9 cellular contexts compared by ENCODE assay signal in the genomic region with DNA sequence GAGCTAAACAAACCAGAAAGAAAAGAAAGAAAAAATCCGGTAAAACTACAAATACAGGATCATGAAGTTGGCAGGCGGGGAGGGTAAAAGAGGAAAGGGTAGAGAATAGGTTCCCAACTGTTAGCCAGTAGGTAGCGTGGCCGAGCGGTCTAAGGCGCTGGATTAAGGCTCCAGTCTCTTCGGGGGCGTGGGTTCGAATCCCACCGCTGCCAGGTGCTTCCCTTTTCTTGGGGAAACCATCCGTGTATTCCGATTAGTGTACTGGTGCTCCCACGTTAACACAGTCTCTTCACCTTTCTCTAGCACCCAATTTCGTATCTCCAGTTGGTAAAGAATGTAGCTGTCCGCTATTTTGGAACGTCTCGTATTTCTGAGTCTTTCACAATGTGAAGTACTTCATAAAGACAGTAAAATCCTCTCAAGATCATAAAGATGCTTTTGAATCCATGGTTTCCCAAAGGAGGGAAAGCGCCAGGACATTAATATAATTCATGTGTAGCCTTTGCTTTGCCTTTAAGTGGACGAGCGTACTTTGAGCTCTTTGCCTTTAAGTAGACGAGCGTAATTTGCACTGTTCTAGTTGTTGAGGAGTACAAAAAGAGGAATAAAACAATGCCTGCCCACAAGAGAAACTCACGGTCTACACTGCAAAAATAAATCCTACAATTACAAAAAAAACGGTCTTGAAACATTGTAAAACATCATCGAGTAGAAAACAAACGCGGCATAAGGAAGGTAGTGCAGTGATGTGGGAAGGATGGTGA. TPM values are rescaled to one million over a fixed set of nuclear protein-coding genes. Genes with fewer than 3 reads are reported as not detected.
DNase-seq lines count a peak whose midpoint lies in the region; ATAC-seq and TF ChIP-seq lines count a peak whose summit lies in the region.
"Had no signal": no experiment of that assay in that cellular context is flagged by ENCODE, and none has a peak within 500 bp of the region (broad histone marks: within the 10 kb centered on the region; RNA-seq: fewer than 3 reads in every experiment).

No MANE protein-coding gene starts in this region.

- no peaks in the 10 kb centered on the region for H3K36me3 Mint-ChIP-seq in activated T-helper 17 cell treated with anti-CD3 and anti-CD28 coated beads, Interleukin-2, amount 50 U/mL, for 72 hours (ENCODE audit: low read depth)
- no peaks in the 10 kb centered on the region for H3K36me3 Mint-ChIP-seq in natural killer cell
- H3K36me3 Mint-ChIP-seq: activated naive CD8-positive, alpha-beta T cell had no signal

- H3K27me3 Mint-ChIP-seq in activated T-helper 17 cell treated with anti-CD3 and anti-CD28 coated beads, Interleukin-2, amount 50 U/mL, for 72 hours: no peaks in the 10 kb centered on the region
- no peaks in the 10 kb centered on the region for H3K27me3 Mint-ChIP-seq in natural killer cell (ENCODE audit: low read depth in 2 of 2)
- H3K27me3 Mint-ChIP-seq: activated naive CD8-positive, alpha-beta T cell had no signal

- peak overlapping the region; percentile 91 for H3K4me3 ChIP-seq in fibroblast of the aortic adventitia (ENCODE audit: low read depth, low read length)

- H3K27ac Mint-ChIP-seq in activated T-helper 17 cell treated with anti-CD3 and anti-CD28 coated beads, Interleukin-2, amount 50 U/mL, for 72 hours: no peak overlapping the region
- no peak overlapping the region for H3K27ac Mint-ChIP-seq in natural killer cell
- H3K27ac Mint-ChIP-seq: activated naive CD8-positive, alpha-beta T cell had no signal

- intact Hi-C loops in natural killer cell (cut with micrococcal nuclease): loop anchor here (5.0 kb wide), 1 partner anchor 268 kb away; the partner anchor contains the start of gene PARP2

- H3K4me3 Mint-ChIP-seq in activated T-helper 17 cell treated with anti-CD3 and anti-CD28 coated beads, Interleukin-2, amount 50 U/mL, for 72 hours: no peak overlapping the region
- no peak overlapping the region for H3K4me3 Mint-ChIP-seq in natural killer cell
- H3K4me3 Mint-ChIP-seq: activated naive CD8-positive, alpha-beta T cell had no signal

- peaks cover 14% of the 10 kb centered on the region for H3K4me1 Mint-ChIP-seq in activated T-helper 17 cell treated with anti-CD3 and anti-CD28 coated beads, Interleukin-2, amount 50 U/mL, for 72 hours
- no peaks in the 10 kb centered on the region for H3K4me1 Mint-ChIP-seq in natural killer cell

- ATAC-seq in activated T-helper 17 cell treated with anti-CD3 and anti-CD28 coated beads, Interleukin-2, amount 50 U/mL, for 72 hours (replicated peaks): peak; percentile 36
- peak; percentile 16 to 41 (median 20) for ATAC-seq in natural killer cell
- ATAC-seq in GM19455 (IDR thresholded peaks at IDR 0.05; ENCODE audit: unreplicated experiment): no peak

- H3K9me3 Mint-ChIP-seq in activated T-helper 17 cell treated with anti-CD3 and anti-CD28 coated beads, Interleukin-2, amount 50 U/mL, for 72 hours: no peaks in the 10 kb centered on the region
- no peaks in the 10 kb centered on the region for H3K9me3 Mint-ChIP-seq in natural killer cell

- peak; percentile 90 for DNase-seq in Daoy (ENCODE audit: low read depth)
- DNase-seq in KG1 (lab: John Stamatoyannopoulos, UW): peak; percentile 86
- peak; percentile 74 for DNase-seq in RPMI7951 (ENCODE audit: low read depth)
- peak; percentile 87 for DNase-seq in fibroblast of the aortic adventitia (ENCODE audit: low read depth)
- DNase-seq in natural killer cell: peak; percentile 68
- peak; percentile 53 to 85 (median 65) for DNase-seq in stimulated activated naive CD4-positive, alpha-beta T cell (lab: John Stamatoyannopoulos, UW)

- no peak for TF ChIP-seq CTCF in fibroblast of the aortic adventitia (IDR thresholded peaks at IDR 0.05; ENCODE audit: insufficient read depth, low read length)
- TF ChIP-seq CTCF in natural killer cell (IDR thresholded peaks at IDR 0.05): no peak

RNA-seq across cellular contexts. Expression of gene RNASE12, which starts 19.0 kb away (rescaled TPM):
- not detected in 2 replicates for total RNA-seq in Daoy (2014; rRNA removed; shearing (Covaris generic))
- not detected in 2 replicates for total RNA-seq in RPMI7951 (2014; rRNA removed; shearing (Covaris generic))
- not detected for total RNA-seq in activated T-helper 17 cell treated with anti-CD3 and anti-CD28 coated beads, Interleukin-2, amount 50 U/mL, for 72 hours
- total RNA-seq in fibroblast of the aortic adventitia (ENCODE audit: low replicate concordance) (not detected in 2 replicates), natural killer cell (not detected)

RNA-seq across cellular contexts. Expression of gene RNASE11, which starts 22.4 kb away (rescaled TPM):
- 0.17 TPM in 1 of 2 replicates, not detected in the other for total RNA-seq in Daoy (2014; rRNA removed; shearing (Covaris generic))
- not detected in 2 replicates for total RNA-seq in RPMI7951 (2014; rRNA removed; shearing (Covaris generic))
- not detected for total RNA-seq in activated T-helper 17 cell treated with anti-CD3 and anti-CD28 coated beads, Interleukin-2, amount 50 U/mL, for 72 hours
- total RNA-seq in fibroblast of the aortic adventitia (ENCODE audit: low replicate concordance) (not detected in 2 replicates), natural killer cell (not detected)

RNA-seq across cellular contexts. Expression of gene OR6S1, which starts 31.3 kb away (rescaled TPM):
- not detected in 2 replicates for total RNA-seq in Daoy (2014; rRNA removed; shearing (Covaris generic))
- total RNA-seq in RPMI7951 (2014; rRNA removed; shearing (Covaris generic)): not detected in 2 replicates
- not detected for total RNA-seq in activated T-helper 17 cell treated with anti-CD3 and anti-CD28 coated beads, Interleukin-2, amount 50 U/mL, for 72 hours
- total RNA-seq in fibroblast of the aortic adventitia (ENCODE audit: low replicate concordance) (not detected in 2 replicates), natural killer cell (not detected)

RNA-seq across cellular contexts. Expression of gene RNASE9, which starts 49.3 kb away (rescaled TPM):
- not detected in 2 replicates for total RNA-seq in Daoy (2014; rRNA removed; shearing (Covaris generic))
- not detected in 2 replicates for total RNA-seq in RPMI7951 (2014; rRNA removed; shearing (Covaris generic))
- total RNA-seq in activated T-helper 17 cell treated with anti-CD3 and anti-CD28 coated beads, Interleukin-2, amount 50 U/mL, for 72 hours: not detected
- total RNA-seq in fibroblast of the aortic adventitia (ENCODE audit: low replicate concordance): not detected in 2 replicates
- total RNA-seq in natural killer cell: not detected
